11 cellular contexts compared by ENCODE assay signal in genomic region chr2:38685116-38685735, GRCh38. TPM values are rescaled to one million over a fixed set of nuclear protein-coding genes. Genes with fewer than 3 reads are reported as not detected.
DNase-seq lines count a peak whose midpoint lies in the region; ATAC-seq and TF ChIP-seq lines count a peak whose summit lies in the region.
"Had no signal": no experiment of that assay in that cellular context is flagged by ENCODE, and none has a peak within 500 bp of the region (broad histone marks: within the 10 kb centered on the region; RNA-seq: fewer than 3 reads in every experiment).

No MANE protein-coding gene starts in this region.

- no peaks in the 10 kb centered on the region for H3K36me3 ChIP-seq in BE2C
- H3K36me3 ChIP-seq in HCT116 (ENCODE audit: control insufficient read depth in 1 of 2, insufficient read depth in 2 of 2, low read length in 2 of 2) = no peaks in the 10 kb centered on the region
- peaks cover 2 to 9% of the 10 kb centered on the region in 2 donors for H3K36me3 ChIP-seq in thyroid gland

- ATAC-seq in HCT116 (no peak), HG02973 (IDR thresholded peaks at IDR 0.05; ENCODE audit: unreplicated experiment) (no peak), HG02642 (IDR thresholded peaks at IDR 0.05; ENCODE audit: poor library complexity, unreplicated experiment) (no peak)
- ATAC-seq: left ventricle myocardium superior had no signal

- no peaks in the 10 kb centered on the region for H3K79me2 ChIP-seq in HCT116 (ENCODE audit: insufficient read depth, low read length)

- H3K9ac ChIP-seq in HCT116 (ENCODE audit: low read length) = no peak overlapping the region

- RAD21 ChIA-PET in HCT116 (lab: Charles Lee; ENCODE audit: low non-redundant PET in 1 of 2, low total read pairs in 2 of 2, uncharacterized antibody in 2 of 2, unreplicated experiment in 2 of 2) = no interaction called here

- no peaks in the 10 kb centered on the region for H3K27me3 ChIP-seq in BE2C
- H3K27me3 ChIP-seq in HCT116 (ENCODE audit: insufficient read depth, low read length) = no peaks in the 10 kb centered on the region
- no peaks in the 10 kb centered on the region for H3K27me3 ChIP-seq in thyroid gland

- H3K27ac ChIP-seq in HCT116 (ENCODE audit: low read depth, low read length) (no peak overlapping the region), VCaP (peak overlapping the region; percentile 89), coronary artery (peak overlapping the region in 1 of 2 donors; percentile 18), thyroid gland (no peak overlapping the region)

- 79 to 90% methylated on average over 3 of the region's 3 CpGs for WGBS in thyroid gland, 2 donors

- no peaks in the 10 kb centered on the region for H3K9me3 ChIP-seq in BE2C
- H3K9me3 ChIP-seq in HCT116 (ENCODE audit: control insufficient read depth in 1 of 2, insufficient read depth in 1 of 2, low read depth in 1 of 2, low read length in 2 of 2) = no peaks in the 10 kb centered on the region
- H3K9me3 ChIP-seq in thyroid gland = no peaks in the 10 kb centered on the region

- POLR2A ChIA-PET in HCT116 (lab: Charles Lee) = no interaction called here

- peak; percentile 25 for DNase-seq in BE2C
- no peak for DNase-seq in HCT116 (ENCODE audit: low read depth, low spot score)
- DNase-seq in iris pigment epithelial cell (ENCODE audit: low read depth) = peak; percentile 50
- DNase-seq in coronary artery (ENCODE audit: low spot score) = no peak
- no peak for DNase-seq in thyroid gland
- DNase-seq: activated naive CD4-positive, alpha-beta T cell treated with anti-CD3 and anti-CD28 coated beads for 36 hours; left ventricle myocardium superior; NCI-H1436 had no signal

- H3K4me3 ChIP-seq in BE2C (ENCODE audit: low read depth, low read length) (no peak overlapping the region), HCT116 (replicated peaks in 1 of 2; ENCODE audit: low read depth in 1 of 2, low read length in 2 of 2) (no peak overlapping the region), coronary artery (no peak overlapping the region), thyroid gland (replicated peaks in 1 of 3) (no peak overlapping the region)

- H3K4me1 ChIP-seq in BE2C (no peaks in the 10 kb centered on the region), HCT116 (ENCODE audit: control insufficient read depth in 1 of 2, insufficient read depth in 2 of 2, low read length in 2 of 2) (peaks cover 7 to 11% of the 10 kb centered on the region in 2 experiments), thyroid gland (no peaks in the 10 kb centered on the region)

- BruUV-seq in HCT116 (replicated peaks; lab: Mats Ljungman, UMichigan) = TSS peak; percentile 28

- TF ChIP-seq RAD21 in HCT116 (IDR thresholded peaks at IDR 0.05; ENCODE audit: low read depth) = no peak

- H2AFZ ChIP-seq in HCT116 (ENCODE audit: low read depth, low read length, poor library complexity, severe bottlenecking) = no peak overlapping the region

- TF ChIP-seq CTCF in BE2C (IDR thresholded peaks at IDR 0.05; ENCODE audit: low read depth, low read length) (no peak), HCT116 (IDR thresholded peaks at IDR 0.05 in 2 of 3, conservative IDR thresholded peaks at IDR 0.05 in 1 of 3; ENCODE audit: borderline replicate concordance in 1 of 3, insufficient read depth in 1 of 3, low read depth in 2 of 3, low read length in 2 of 3) (no peak), VCaP (conservative IDR thresholded peaks at IDR 0.05) (no peak), coronary artery (IDR thresholded peaks at IDR 0.05) (no peak), thyroid gland (IDR thresholded peaks at IDR 0.05) (no peak)

- CTCF ChIA-PET in HCT116 (lab: Charles Lee) = no interaction called here

- no peak overlapping the region for H3K4me2 ChIP-seq in HCT116 (ENCODE audit: low read length)

- intact Hi-C loops in HCT116 (cut with micrococcal nuclease) = no loop called here
- intact Hi-C loops in thyroid gland (cut with DNase I) = no loop called here

- no peaks in the 10 kb centered on the region; the same call in 1 of the 2 replicates for H4K20me1 ChIP-seq in HCT116 (ENCODE audit: insufficient read depth)

- H3K9me2 ChIP-seq in HCT116 (ENCODE audit: insufficient read depth) = no peaks in the 10 kb centered on the region

- TF ChIP-seq POLR2A in HCT116 (IDR thresholded peaks at IDR 0.05; ENCODE audit: borderline replicate concordance, extremely low read depth, insufficient read depth, insufficient read length) (no peak), thyroid gland (IDR thresholded peaks at IDR 0.05) (no peak)

TF ChIP-seq in HCT116, 20 proteins besides CTCF, POLR2A, EP300 and RAD21:
- TF ChIP-seq REST (IDR thresholded peaks at IDR 0.05; ENCODE audit: low read depth) = no peak
- TF ChIP-seq, protein P1, sequence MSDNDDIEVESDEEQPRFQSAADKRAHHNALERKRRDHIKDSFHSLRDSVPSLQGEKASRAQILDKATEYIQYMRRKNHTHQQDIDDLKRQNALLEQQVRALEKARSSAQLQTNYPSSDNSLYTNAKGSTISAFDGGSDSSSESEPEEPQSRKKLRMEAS (IDR thresholded peaks at IDR 0.05) = no peak
- TF ChIP-seq SRF (IDR thresholded peaks at IDR 0.05; ENCODE audit: low read depth) = no peak
- no peak for TF ChIP-seq ATF3 (IDR thresholded peaks at IDR 0.05)
- TF ChIP-seq ZFX (IDR thresholded peaks at IDR 0.05) = no peak
- no peak for TF ChIP-seq JUND (IDR thresholded peaks at IDR 0.05)
- no peak for TF ChIP-seq SIN3A (IDR thresholded peaks at IDR 0.05; ENCODE audit: low read depth)
- no peak for TF ChIP-seq FOSL1 (IDR thresholded peaks at IDR 0.05; ENCODE audit: low read depth)
- TF ChIP-seq TCF7L2 (IDR thresholded peaks at IDR 0.05; ENCODE audit: borderline replicate concordance, extremely low read depth, insufficient read depth, insufficient read length) = no peak
- TF ChIP-seq EGR1 (IDR thresholded peaks at IDR 0.05; ENCODE audit: low read depth) = no peak
- no peak for TF ChIP-seq EZH2phosphoT487 (IDR thresholded peaks at IDR 0.05; ENCODE audit: borderline replicate concordance)
- TF ChIP-seq POLR2AphosphoS5 (IDR thresholded peaks at IDR 0.05; ENCODE audit: low read depth, low read length) = no peak
- no peak for TF ChIP-seq EZH2 (IDR thresholded peaks at IDR 0.05)
- no peak for TF ChIP-seq YY1 (IDR thresholded peaks at IDR 0.05; ENCODE audit: extremely low read depth, insufficient replicate concordance, low read depth, low read length)
- no peak for TF ChIP-seq CBX3 (IDR thresholded peaks at IDR 0.05; ENCODE audit: low read depth)
- TF ChIP-seq, protein P2, sequence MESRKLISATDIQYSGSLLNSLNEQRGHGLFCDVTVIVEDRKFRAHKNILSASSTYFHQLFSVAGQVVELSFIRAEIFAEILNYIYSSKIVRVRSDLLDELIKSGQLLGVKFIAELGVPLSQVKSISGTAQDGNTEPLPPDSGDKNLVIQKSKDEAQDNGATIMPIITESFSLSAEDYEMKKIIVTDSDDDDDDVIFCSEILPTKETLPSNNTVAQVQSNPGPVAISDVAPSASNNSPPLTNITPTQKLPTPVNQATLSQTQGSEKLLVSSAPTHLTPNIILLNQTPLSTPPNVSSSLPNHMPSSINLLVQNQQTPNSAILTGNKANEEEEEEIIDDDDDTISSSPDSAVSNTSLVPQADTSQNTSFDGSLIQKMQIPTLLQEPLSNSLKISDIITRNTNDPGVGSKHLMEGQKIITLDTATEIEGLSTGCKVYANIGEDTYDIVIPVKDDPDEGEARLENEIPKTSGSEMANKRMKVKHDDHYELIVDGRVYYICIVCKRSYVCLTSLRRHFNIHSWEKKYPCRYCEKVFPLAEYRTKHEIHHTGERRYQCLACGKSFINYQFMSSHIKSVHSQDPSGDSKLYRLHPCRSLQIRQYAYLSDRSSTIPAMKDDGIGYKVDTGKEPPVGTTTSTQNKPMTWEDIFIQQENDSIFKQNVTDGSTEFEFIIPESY (IDR thresholded peaks at IDR 0.05; ENCODE audit: extremely low read depth, insufficient replicate concordance, low read length) = no peak
TF ChIP-seq in HCT116: peak in this region for 0.

RNA-seq across cellular contexts. Expression of gene GALM, which starts 19.3 kb away (rescaled TPM):
- polyA plus RNA-seq in BE2C (2012; ENCODE audit: insufficient read depth, insufficient read length, low read depth) = 3.3 TPM
- total RNA-seq in HCT116 (2021; ENCODE audit: unreplicated experiment) (10.2 TPM), thyroid gland (10 to 100 TPM; 13.1 to 32.9 (median 25.8) TPM)
- polyA plus RNA-seq in HCT116 (2012) = 8.6 and 9.8 TPM in 2 replicates

Comparison
In these comparisons a context has a peak if more than half of its experiments do, and no peak if none do; other contexts are left out.
1. DNase-seq: peak in BE2C (single experiment) and iris pigment epithelial cell (single experiment); none in HCT116 (single experiment), coronary artery (single experiment) and thyroid gland (0 of 2).